Comparison of ENCODE assay signal across 19 cellular contexts in the genomic region with DNA sequence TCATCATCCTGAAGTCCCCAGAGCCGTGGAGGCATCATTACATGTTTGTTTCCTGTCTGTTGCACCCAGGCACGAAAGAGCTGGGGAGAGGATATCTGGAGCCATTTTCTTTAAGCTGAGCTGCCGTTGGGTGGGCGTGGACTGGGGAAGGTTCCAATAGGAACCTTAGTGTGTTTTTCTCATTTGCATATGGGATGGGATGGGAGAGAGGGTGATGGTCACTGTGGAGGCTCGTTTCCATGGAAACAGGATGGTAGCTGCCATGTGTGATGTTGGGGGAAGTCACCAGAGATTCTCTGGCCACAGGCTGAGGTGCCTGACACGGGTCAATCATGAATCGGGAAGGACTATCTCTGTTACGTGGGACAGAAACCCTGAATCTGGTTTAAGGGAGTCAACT. TPM values are rescaled to one million over a fixed set of nuclear protein-coding genes. Genes with fewer than 3 reads are reported as not detected.
DNase-seq lines count a peak whose midpoint lies in the region; ATAC-seq, FAIRE-seq and TF ChIP-seq lines count a peak whose summit lies in the region.
"Had no signal": no experiment of that assay in that cellular context is flagged by ENCODE, and none has a peak within 500 bp of the region (broad histone marks: within the 10 kb centered on the region; RNA-seq: fewer than 3 reads in every experiment).

No MANE protein-coding gene starts in this region.

- peaks cover 16% of the 10 kb centered on the region for H3K4me1 Mint-ChIP-seq in activated T-cell treated with anti-CD3 and anti-CD28 coated beads, Interleukin-2, amount 50 U/mL, for 4 hours (ENCODE audit: low read depth)

- peaks cover 61% of the 10 kb centered on the region for H3K4me1 ChIP-seq in BLaER1
- H3K4me1 ChIP-seq in BLaER1 treated with 17β-estradiol and CSF1 and Interleukin-3, amounts not matched to agents 10 nM and 100 nM = peaks cover 27 to 63% (median 59%) of the 10 kb centered on the region in 10 experiments
- H3K4me1 ChIP-seq in K562 (replicated peaks in 1 of 2; ENCODE audit: control insufficient read depth in 2 of 2, insufficient read depth in 2 of 2, low read length in 2 of 2) = peaks cover 0 to 3% of the 10 kb centered on the region in 2 experiments; a peak in 2 of 5 replicates
- no peaks in the 10 kb centered on the region for H3K4me1 ChIP-seq in osteoblast (ENCODE audit: insufficient read depth, low read length)

- TF ChIP-seq EP300 in K562 (IDR thresholded peaks at IDR 0.05; ENCODE audit: low read length) = no peak

- intact Hi-C loops in K562 (cut with micrococcal nuclease) (no loop called here), dorsolateral prefrontal cortex (cut with DNase I) (no loop called here)

- H3K36me3 Mint-ChIP-seq in activated T-cell treated with anti-CD3 and anti-CD28 coated beads, Interleukin-2, amount 50 U/mL, for 4 hours (ENCODE audit: insufficient read depth) = no peaks in the 10 kb centered on the region
- H3K36me3 Mint-ChIP-seq: CD14-positive monocyte; CD8-positive, alpha-beta memory T cell had no signal

- H4K20me1 ChIP-seq in BLaER1 (no peaks in the 10 kb centered on the region), K562 (replicated peaks; ENCODE audit: control insufficient read depth, insufficient read depth, low read length) (no peaks in the 10 kb centered on the region), osteoblast (ENCODE audit: insufficient read depth, low read length) (no peaks in the 10 kb centered on the region)
- peaks cover 0 to 6% (median 0%) of the 10 kb centered on the region in 11 experiments; a peak in 1 of 22 replicates for H4K20me1 ChIP-seq in BLaER1 treated with 17β-estradiol and CSF1 and Interleukin-3, amounts not matched to agents 10 nM and 100 nM

- no peak overlapping the region for H3K4me3 Mint-ChIP-seq in activated T-cell treated with anti-CD3 and anti-CD28 coated beads, Interleukin-2, amount 50 U/mL, for 4 hours
- H3K4me3 Mint-ChIP-seq: CD4-positive, alpha-beta T cell; CD8-positive, alpha-beta memory T cell; GM23338 had no signal

- DNase-seq in K562 (ENCODE audit: extremely low read depth in 1 of 4, low spot score in 3 of 4) (no peak), dorsolateral prefrontal cortex (peak in 1 of 10 donors; percentile 26), osteoblast (ENCODE audit: insufficient read length, low spot score, missing footprints) (no peak)
- DNase-seq in activated T-cell treated with anti-CD3 and anti-CD28 coated beads, Interleukin-2, amount 50 U/mL, for 4 hours = no peak
- DNase-seq in activated CD4-positive, CD25-positive, alpha-beta regulatory T cell (lab: John Stamatoyannopoulos, UW) = no peak
- DNase-seq: CD4-positive, alpha-beta T cell; CD8-positive, alpha-beta memory T cell; DMS 273 treated with DMSO at 0.1 percent for 48 hours; DMS79; EL; GDM1; HCEC 1CT had no signal

- ATAC-seq in K562 = no peak
- ATAC-seq in HG03432 (IDR thresholded peaks at IDR 0.05; ENCODE audit: unreplicated experiment) = no peak
- ATAC-seq in activated T-cell treated with anti-CD3 and anti-CD28 coated beads, Interleukin-2, amount 50 U/mL, for 4 hours = no peak
- ATAC-seq: GM12878, GM23338 had no signal

- no peak overlapping the region for H3K9ac ChIP-seq in BLaER1
- no peak overlapping the region for H3K9ac ChIP-seq in BLaER1 treated with 17β-estradiol and CSF1 and Interleukin-3, amounts not matched to agents 10 nM and 100 nM
- no peak overlapping the region for H3K9ac ChIP-seq in K562 (ENCODE audit: insufficient read depth in 1 of 2, low read depth in 2 of 2, low read length in 2 of 2)

- no peak for TF ChIP-seq RAD21 in K562 (CRISPR knock-in tag; conservative IDR thresholded peaks at IDR 0.05 in 1 of 2, IDR thresholded peaks at IDR 0.05 in 1 of 2)

- H2AFZ ChIP-seq in K562 (ENCODE audit: low read depth, low read length) (no peak overlapping the region), osteoblast (ENCODE audit: low read length) (no peak overlapping the region)
- H2AFZ ChIP-seq: GM23338 had no signal

- in situ Hi-C loops in K562 (cut with MboI) = no loop called here

- H3K9me3 Mint-ChIP-seq in activated T-cell treated with anti-CD3 and anti-CD28 coated beads, Interleukin-2, amount 50 U/mL, for 4 hours = peaks cover 3% of the 10 kb centered on the region

- BruUV-seq in K562 (replicated peaks; lab: Mats Ljungman, UMichigan) = no TSS peak

- H3K4me3 ChIP-seq in BLaER1 = no peak overlapping the region
- H3K4me3 ChIP-seq in BLaER1 treated with 17β-estradiol and CSF1 and Interleukin-3, amounts not matched to agents 10 nM and 100 nM = no peak overlapping the region
- no peak overlapping the region for H3K4me3 ChIP-seq in K562
- H3K4me3 ChIP-seq in dorsolateral prefrontal cortex = no peak overlapping the region
- H3K4me3 ChIP-seq in osteoblast (ENCODE audit: insufficient read depth, low read length) = no peak overlapping the region
- H3K4me3 ChIP-seq: GM12878, GM23338 had no signal

- H3K27ac ChIP-seq in BLaER1 = no peak overlapping the region
- no peak overlapping the region; a peak in 1 of 22 replicates for H3K27ac ChIP-seq in BLaER1 treated with 17β-estradiol and CSF1 and Interleukin-3, amounts not matched to agents 10 nM and 100 nM
- no peak overlapping the region for H3K27ac ChIP-seq in K562 (ENCODE audit: extremely low read depth, low read depth, low read length)
- peak overlapping the region in 42 of 59 donors; percentile 2 to 80 (median 52) for H3K27ac ChIP-seq in dorsolateral prefrontal cortex
- H3K27ac ChIP-seq in osteoblast (ENCODE audit: low read depth, low read length) = no peak overlapping the region

- no peak for FAIRE-seq in K562 (lab: Jason Lieb, UNC)
- FAIRE-seq: D721Med, GM12878 had no signal

- TF ChIP-seq POLR2A in K562 (conservative IDR thresholded peaks at IDR 0.05) = no peak

- WGBS in K562 (ENCODE audit: insufficient coverage, low coverage, missing lambda C conversion rate) = 12% methylated on average over 5 of the region's 8 CpGs

- H3K9me3 ChIP-seq in BLaER1 (peaks cover 7% of the 10 kb centered on the region), K562 (replicated peaks; ENCODE audit: control insufficient read depth, insufficient read depth, low read depth, low read length) (no peaks in the 10 kb centered on the region), osteoblast (ENCODE audit: low read depth, low read length) (no peaks in the 10 kb centered on the region)
- peaks cover 0 to 28% (median 9%) of the 10 kb centered on the region in 11 experiments; a peak in 15 of 22 replicates for H3K9me3 ChIP-seq in BLaER1 treated with 17β-estradiol and CSF1 and Interleukin-3, amounts not matched to agents 10 nM and 100 nM (replicated peaks in 1 of 11)

- no peaks in the 10 kb centered on the region for H3K79me2 ChIP-seq in K562 (ENCODE audit: control insufficient read depth, insufficient read depth, low read length)
- no peaks in the 10 kb centered on the region for H3K79me2 ChIP-seq in osteoblast (ENCODE audit: insufficient read depth, low read length)

- H3K27me3 Mint-ChIP-seq in activated T-cell treated with anti-CD3 and anti-CD28 coated beads, Interleukin-2, amount 50 U/mL, for 4 hours (ENCODE audit: low read depth) = no peaks in the 10 kb centered on the region
- H3K27me3 Mint-ChIP-seq: CD4-positive, alpha-beta T cell had no signal

- no peak for TF ChIP-seq CTCF in K562 (IDR thresholded peaks at IDR 0.05 in 2 of 3, conservative IDR thresholded peaks at IDR 0.05 in 1 of 3; ENCODE audit: insufficient read depth in 2 of 3, low read depth in 1 of 3, low read length in 3 of 3)
- TF ChIP-seq CTCF in dorsolateral prefrontal cortex (IDR thresholded peaks at IDR 0.05 in 54 of 56, conservative IDR thresholded peaks at IDR 0.05 in 2 of 56; ENCODE audit: low read depth in 1 of 56, partially characterized antibody in 56 of 56) = no peak
- no peak for TF ChIP-seq CTCF in osteoblast (IDR thresholded peaks at IDR 0.05; ENCODE audit: extremely low read depth, low read depth, low read length)

- CTCF ChIA-PET in K562 (lab: Yijun Ruan, JAX; ENCODE audit: low intra/inter-chr PET ratio) = no interaction called here

- peak overlapping the region; percentile 80 for H3K4me2 ChIP-seq in BLaER1
- H3K4me2 ChIP-seq in BLaER1 treated with 17β-estradiol and CSF1 and Interleukin-3, amounts not matched to agents 10 nM and 100 nM = peak overlapping the region in 9 of 11 experiments; percentile 25 to 94 (median 86); a peak in 18 of 22 replicates
- no peak overlapping the region for H3K4me2 ChIP-seq in K562 (ENCODE audit: insufficient read depth, low read length)
- H3K4me2 ChIP-seq in osteoblast (ENCODE audit: insufficient read depth, low read length) = no peak overlapping the region
- H3K4me2 ChIP-seq: GM23338 had no signal

- no peaks in the 10 kb centered on the region for H3K27me3 ChIP-seq in BLaER1
- no peaks in the 10 kb centered on the region for H3K27me3 ChIP-seq in BLaER1 treated with 17β-estradiol and CSF1 and Interleukin-3, amounts not matched to agents 10 nM and 100 nM
- 0 out of 5 replicates have a peak, but pooled peaks cover 0 to 5% of the 10 kb centered on the region in 2 experiments for H3K27me3 ChIP-seq in K562 (ENCODE audit: control insufficient read depth in 2 of 2, insufficient read depth in 2 of 2, low read length in 2 of 2)
- no peaks in the 10 kb centered on the region for H3K27me3 ChIP-seq in dorsolateral prefrontal cortex
- peaks cover 3% of the 10 kb centered on the region for H3K27me3 ChIP-seq in osteoblast (ENCODE audit: insufficient read depth, low read length)

- POLR2A ChIA-PET in K562 (lab: Yijun Ruan, JAX) = interaction anchor here (0.5 kb wide), 1 partner anchor 51 kb away, joined by 3 read pairs; no protein-coding TSS in a partner anchor

- no peaks in the 10 kb centered on the region for H3K9me1 ChIP-seq in K562 (ENCODE audit: control insufficient read depth, insufficient read depth, low read length)

- H3K36me3 ChIP-seq in BLaER1 (no peaks in the 10 kb centered on the region), K562 (ENCODE audit: control insufficient read depth, insufficient read depth, low read length) (no peaks in the 10 kb centered on the region), osteoblast (ENCODE audit: insufficient read depth, low read length) (no peaks in the 10 kb centered on the region)
- H3K36me3 ChIP-seq in BLaER1 treated with 17β-estradiol and CSF1 and Interleukin-3, amounts not matched to agents 10 nM and 100 nM = no peaks in the 10 kb centered on the region

RNA-seq across cellular contexts. Expression of gene CACNA1I, which starts 39.7 kb away (rescaled TPM):
- 3.5 and 12.7 TPM in 2 replicates for total RNA-seq in K562 (2011; cell fraction: chromatin; rRNA removed; ENCODE audit: low replicate concordance)
- 3.9 and 6.0 TPM in 2 replicates for total RNA-seq in K562 (2011; cell fraction: nucleolus; rRNA removed)
- total RNA-seq in K562 (2011; cell fraction: nucleoplasm; rRNA removed) = 3.4 and 3.6 TPM in 2 replicates
- 0.24 and 0.32 TPM in 2 replicates for total RNA-seq in K562 (2014; rRNA removed)
- total RNA-seq in K562 (2014; rRNA removed; fragmentation: Illumina TruSeq; extraction: Trizol) = 0.06 and 0.07 TPM in 2 replicates
- 0.11 TPM in 2 replicates for total RNA-seq in K562 (2015; rRNA removed; fragmentation: Illumina TruSeq; extraction: Trizol)
- total RNA-seq in K562 (2021) = 0.45 and 0.78 TPM in 2 replicates
- polyA plus RNA-seq in K562 (2011; rRNA removed) = 0.22 and 0.79 TPM in 2 replicates
- polyA plus RNA-seq in K562 (2011; cell fraction: cytosol; rRNA removed) = 0.13 and 1.0 TPM in 2 replicates
- polyA plus RNA-seq in K562 (2011; cell fraction: nucleus; rRNA removed) = 1.9 and 12.3 TPM in 2 replicates
- polyA plus RNA-seq in K562 (2012) = 0.56 and 0.90 TPM in 2 replicates
- 0.30 and 0.31 TPM in 2 replicates for polyA plus RNA-seq in K562 (2014; fragmentation: Illumina TruSeq; extraction: Trizol)
- under 1 TPM in 1 of 2 experiments, not detected in 1; 0.01 TPM for polyA plus RNA-seq in K562 (2014; fragmentation: Nextera tagmentation; extraction: Ambion mirVana)
- polyA plus RNA-seq in K562 (2014; rRNA removed) = 0.31 and 0.41 TPM in 2 replicates
- polyA minus RNA-seq in K562 (2011; rRNA and poly(A)+ RNA removed) = 0.09 and 0.74 TPM in 2 replicates
- polyA minus RNA-seq in K562 (2011; cell fraction: cytosol; rRNA and poly(A)+ RNA removed) = 0.27 and 1.0 TPM in 2 replicates
- 0.56 and 2.4 TPM in 2 replicates for polyA minus RNA-seq in K562 (2011; cell fraction: nucleus; rRNA and poly(A)+ RNA removed)
- total RNA-seq in dorsolateral prefrontal cortex = 10 to 100 TPM in 119 of 120 experiments, 1 to 10 TPM in 1; 7.4 to 42.2 (median 25.6) TPM
- total RNA-seq in osteoblast = under 0.01 TPM in 2 replicates
- total RNA-seq in activated T-cell treated with anti-CD3 and anti-CD28 coated beads, Interleukin-2, amount 50 U/mL, for 4 hours = under 1 TPM; 0.05 to 0.14 (median 0.08) TPM
- polyA plus RNA-seq: CD14-positive monocyte had no signal

Comparison
In these comparisons a context has a peak if more than half of its experiments do, and no peak if none do; other contexts are left out.
1. H3K27ac ChIP-seq: peak in dorsolateral prefrontal cortex (42 of 59); none in BLaER1 (single experiment), BLaER1 treated with 17β-estradiol and CSF1 and Interleukin-3, amounts not matched to agents 10 nM and 100 nM (0 of 11), K562 (single experiment) and osteoblast (single experiment).
2. H3K4me2 ChIP-seq: peak in BLaER1 (single experiment) and BLaER1 treated with 17β-estradiol and CSF1 and Interleukin-3, amounts not matched to agents 10 nM and 100 nM (9 of 11); none in K562 (single experiment) and osteoblast (single experiment).